In genomic region chr19:2550431-2551171, GRCh38 we compare ENCODE assay signal across 10 cellular contexts.
DNase-seq lines count a peak whose midpoint lies in the region; ATAC-seq, FAIRE-seq and TF ChIP-seq lines count a peak whose summit lies in the region.
"Had no signal": no experiment of that assay in that cellular context is flagged by ENCODE, and none has a peak within 500 bp of the region (broad histone marks: within the 10 kb centered on the region; RNA-seq: fewer than 3 reads in every experiment).

No MANE protein-coding gene starts in this region.

- H3K4me3 ChIP-seq in AG04450 (ENCODE audit: low read depth, low read length) (no peak overlapping the region), IMR-90 (ENCODE audit: insufficient read depth, low read depth, low read length) (no peak overlapping the region), K562 (no peak overlapping the region), mesendoderm (ENCODE audit: low read length) (no peak overlapping the region)

- no peak for TF ChIP-seq EP300 in K562 (IDR thresholded peaks at IDR 0.05; ENCODE audit: low read length)

- H3K9me1 ChIP-seq in IMR-90 (ENCODE audit: insufficient read depth, low read length) (peaks cover 11% of the 10 kb centered on the region), K562 (ENCODE audit: control insufficient read depth, insufficient read depth, low read length) (no peaks in the 10 kb centered on the region)

- H3K79me1 ChIP-seq in IMR-90 (ENCODE audit: low read depth in 1 of 2, low read length in 2 of 2): peaks cover 0 to 18% of the 10 kb centered on the region in 2 experiments; a peak in 1 of 4 replicates
- no peaks in the 10 kb centered on the region for H3K79me1 ChIP-seq in mesendoderm (ENCODE audit: low read length)

- no peak for TF ChIP-seq RAD21 in IMR-90 (IDR thresholded peaks at IDR 0.05; ENCODE audit: low read length)
- no peak for TF ChIP-seq RAD21 in K562 (CRISPR knock-in tag; conservative IDR thresholded peaks at IDR 0.05 in 1 of 2, IDR thresholded peaks at IDR 0.05 in 1 of 2)

- FAIRE-seq in K562 (lab: Jason Lieb, UNC): no peak

- BruUV-seq in IMR-90 (replicated peaks; lab: Mats Ljungman, UMichigan): no TSS peak
- BruUV-seq in K562 (replicated peaks; lab: Mats Ljungman, UMichigan): no TSS peak

- CTCF ChIA-PET in AG04450 (lab: Charles Lee) (interaction anchor here (1.3 kb wide), 1 partner anchor 28 kb away, joined by 3 read pairs; no protein-coding TSS in a partner anchor), IMR-90 (lab: Yijun Ruan, JAX) (no interaction called here), K562 (lab: Yijun Ruan, JAX; ENCODE audit: low intra/inter-chr PET ratio) (interaction anchor here (1.1 kb wide), 1 partner anchor 76 kb away, joined by 3 read pairs; no protein-coding TSS in a partner anchor)

- H3K79me2 ChIP-seq in K562 (ENCODE audit: control insufficient read depth, insufficient read depth, low read length): no peaks in the 10 kb centered on the region
- H3K79me2 ChIP-seq in mesendoderm (ENCODE audit: control insufficient read depth, insufficient read depth, low read length): no peaks in the 10 kb centered on the region

- H3K27ac ChIP-seq in AG04450 (ENCODE audit: low read depth, low read length) (peak overlapping the region; percentile 11), IMR-90 (ENCODE audit: insufficient read depth, low read length) (peak overlapping the region; percentile 84; the same call in 1 of the 2 replicates), K562 (ENCODE audit: extremely low read depth, low read depth, low read length) (no peak overlapping the region), mesendoderm (ENCODE audit: low read depth, low read length) (no peak overlapping the region)

- peak overlapping the region; percentile 78 for H2AK9ac ChIP-seq in IMR-90 (replicated peaks; ENCODE audit: low read depth, low read length, poor library complexity)

- intact Hi-C loops in IMR-90 (cut with micrococcal nuclease): loop anchor here (10.0 kb wide), 1 partner anchor 986 kb away; the partner anchor contains the start of gene MEX3D
- intact Hi-C loops in K562 (cut with micrococcal nuclease): no loop called here

- WGBS in IMR-90 (ENCODE audit: extremely low coverage in 2 of 2, insufficient read length in 1 of 2), 2 experiments: 73% methylated on average over 12 of the region's 21 CpGs; no CpG with 5 or more reads in 1 of the 2 experiments
- WGBS in K562 (ENCODE audit: insufficient coverage, low coverage, missing lambda C conversion rate): 48% methylated on average over 17 of the region's 21 CpGs
- no CpG with 5 or more reads among the region's 21 CpGs for WGBS in mesendoderm (ENCODE audit: extremely low coverage, insufficient coverage, low lambda C conversion rate)

- dilution Hi-C loops in IMR-90 (cut with HindIII; ENCODE audit: low sequenced_read_pairs, unreplicated experiment): no loop called here

- peak overlapping the region; percentile 71; the same call in 1 of the 2 replicates for H3K14ac ChIP-seq in IMR-90 (replicated peaks; ENCODE audit: low read depth, low read length)

- H3K27me3 ChIP-seq in AG04450 (ENCODE audit: control insufficient read depth, insufficient read depth, low read length) (no peaks in the 10 kb centered on the region), IMR-90 (ENCODE audit: control insufficient read depth, insufficient read depth, low read length) (no peaks in the 10 kb centered on the region), K562 (ENCODE audit: control insufficient read depth in 2 of 2, insufficient read depth in 2 of 2, low read length in 2 of 2) (peaks cover 3 to 12% of the 10 kb centered on the region in 2 experiments; a peak in 3 of 5 replicates), mesendoderm (ENCODE audit: insufficient read depth, low read length, poor library complexity) (no peaks in the 10 kb centered on the region)

- H3K36me3 ChIP-seq in IMR-90 (ENCODE audit: control insufficient read depth, insufficient read depth, low read length) (no peaks in the 10 kb centered on the region), K562 (ENCODE audit: control insufficient read depth, insufficient read depth, low read length) (no peaks in the 10 kb centered on the region), mesendoderm (ENCODE audit: control insufficient read depth, insufficient read depth, low read length) (no peaks in the 10 kb centered on the region)

- H4K91ac ChIP-seq in IMR-90 (ENCODE audit: insufficient read depth, low read depth, low read length): peak overlapping the region; percentile 49

- H2BK120ac ChIP-seq in IMR-90 (ENCODE audit: low read depth, low read length): peak overlapping the region; percentile 86
- no peak overlapping the region for H2BK120ac ChIP-seq in mesendoderm (ENCODE audit: low read depth, low read length)

- H3K4me2 ChIP-seq in IMR-90 (ENCODE audit: low read depth, low read length) (no peak overlapping the region), K562 (ENCODE audit: insufficient read depth, low read length) (no peak overlapping the region), mesendoderm (ENCODE audit: low read length) (no peak overlapping the region)

- H2BK5ac ChIP-seq in IMR-90 (ENCODE audit: low read depth, low read length, poor library complexity, severe bottlenecking): peak overlapping the region; percentile 34
- H2BK5ac ChIP-seq in mesendoderm (ENCODE audit: low read length): no peak overlapping the region

- H3K18ac ChIP-seq in IMR-90 (ENCODE audit: low read depth, low read length) (no peak overlapping the region), mesendoderm (ENCODE audit: low read length) (no peak overlapping the region)

- POLR2A ChIA-PET in AG04450 (lab: Yijun Ruan, JAX): interaction anchor here (1.0 kb wide), 1 partner anchor 74 kb away, joined by 3 read pairs; no protein-coding TSS in a partner anchor
- POLR2A ChIA-PET in IMR-90 (lab: Charles Lee; ENCODE audit: unreplicated experiment): no interaction called here
- POLR2A ChIA-PET in K562 (lab: Yijun Ruan, JAX): no interaction called here

- DNase-seq in AG04450 (ENCODE audit: low read depth, low spot score): no peak
- no peak for DNase-seq in IMR-90
- no peak for DNase-seq in K562 (ENCODE audit: extremely low read depth in 1 of 4, low spot score in 3 of 4)
- peak; percentile 68 for DNase-seq in mesendoderm
- no peak for DNase-seq in activated CD8-positive, alpha-beta memory T cell treated with anti-CD3 and anti-CD28 coated beads, Interleukin-2, amount 50 U/mL, for 48 hours
- DNase-seq in epidermal melanocyte (ENCODE audit: insufficient read length, low spot score): no peak
- DNase-seq: activated CD4-positive, alpha-beta memory T cell treated with anti-CD3 and anti-CD28 coated beads, Interleukin-2, amount 10 ng/mL, durations not matched to agents 7 days and 5 days; NCI-H526 had no signal

- peaks cover 9% of the 10 kb centered on the region for H3K9me3 ChIP-seq in AG04450 (ENCODE audit: control insufficient read depth, insufficient read depth, low read length)
- H3K9me3 ChIP-seq in IMR-90 (ENCODE audit: control insufficient read depth, insufficient read depth, low read length): no peaks in the 10 kb centered on the region
- H3K9me3 ChIP-seq in K562 (replicated peaks; ENCODE audit: control insufficient read depth, insufficient read depth, low read depth, low read length): no peaks in the 10 kb centered on the region; the same call in 1 of the 2 replicates

- no peak for TF ChIP-seq POLR2A in IMR-90 (IDR thresholded peaks at IDR 0.05; ENCODE audit: low read depth, low read length)
- TF ChIP-seq POLR2A in K562 (conservative IDR thresholded peaks at IDR 0.05): no peak

- H2BK15ac ChIP-seq in IMR-90 (ENCODE audit: low read depth, low read length) (peak overlapping the region; percentile 71; the same call in 2 of the 3 replicates), mesendoderm (replicated peaks; ENCODE audit: low read depth) (no peak overlapping the region)

- H3K4me1 ChIP-seq in IMR-90 (ENCODE audit: control insufficient read depth, insufficient read depth, low read length): peaks cover 8% of the 10 kb centered on the region
- H3K4me1 ChIP-seq in K562 (replicated peaks in 1 of 2; ENCODE audit: control insufficient read depth in 2 of 2, insufficient read depth in 2 of 2, low read length in 2 of 2): peaks cover 0 to 27% of the 10 kb centered on the region in 2 experiments; a peak in 3 of 5 replicates
- H3K4me1 ChIP-seq in mesendoderm (ENCODE audit: control insufficient read depth, low read depth, low read length): no peaks in the 10 kb centered on the region

- peak overlapping the region; percentile 78 for H2BK20ac ChIP-seq in IMR-90 (ENCODE audit: low read depth, low read length)

- H3K23ac ChIP-seq in IMR-90 (ENCODE audit: low read depth, low read length) (no peak overlapping the region), mesendoderm (ENCODE audit: low read length) (no peak overlapping the region)

- H2AK5ac ChIP-seq in IMR-90 (ENCODE audit: low read depth, low read length) (peak overlapping the region; percentile 96), mesendoderm (ENCODE audit: low read length) (peak overlapping the region; percentile 92)

- H4K5ac ChIP-seq in IMR-90 (ENCODE audit: low read depth, low read length) (no peak overlapping the region), mesendoderm (ENCODE audit: low read length) (no peak overlapping the region)

- TF ChIP-seq CTCF in AG04450 (IDR thresholded peaks at IDR 0.05; ENCODE audit: low read depth, low read length) (no peak), IMR-90 (conservative IDR thresholded peaks at IDR 0.05; ENCODE audit: low read depth, low read length) (no peak), K562 (IDR thresholded peaks at IDR 0.05 in 2 of 3, conservative IDR thresholded peaks at IDR 0.05 in 1 of 3; ENCODE audit: insufficient read depth in 2 of 3, low read depth in 1 of 3, low read length in 3 of 3) (no peak)

- H4K20me1 ChIP-seq in IMR-90 (ENCODE audit: insufficient read depth, low read length) (no peaks in the 10 kb centered on the region), K562 (replicated peaks; ENCODE audit: control insufficient read depth, insufficient read depth, low read length) (no peaks in the 10 kb centered on the region)

- H2AFZ ChIP-seq in IMR-90 (replicated peaks; ENCODE audit: low read length, poor library complexity) (peak overlapping the region; percentile 49), K562 (ENCODE audit: low read depth, low read length) (no peak overlapping the region)

- in situ Hi-C loops in IMR-90 (cut with MboI; ENCODE audit: low sequenced_read_pairs): no loop called here
- in situ Hi-C loops in K562 (cut with MboI): no loop called here

- no peak for ATAC-seq in IMR-90 (ENCODE audit: low read depth)
- no peak for ATAC-seq in K562
- ATAC-seq in HG02798 (IDR thresholded peaks at IDR 0.05; ENCODE audit: poor library complexity, unreplicated experiment): no peak
- ATAC-seq in GM19035 (IDR thresholded peaks at IDR 0.05; ENCODE audit: unreplicated experiment): no peak

- H3K9ac ChIP-seq in IMR-90 (ENCODE audit: low read depth, low read length) (no peak overlapping the region), K562 (ENCODE audit: insufficient read depth in 1 of 2, low read depth in 2 of 2, low read length in 2 of 2) (peak overlapping the region in 1 of 2 experiments; percentile 65; a peak in 1 of 4 replicates), mesendoderm (ENCODE audit: low read length) (no peak overlapping the region)

- H3K56ac ChIP-seq in IMR-90 (ENCODE audit: extremely low read depth, insufficient read depth, low read length): no peak overlapping the region
- no peak overlapping the region for H3K56ac ChIP-seq in mesendoderm (ENCODE audit: low read length)

- H3K4ac ChIP-seq in IMR-90 (ENCODE audit: low read depth, low read length) (peak overlapping the region; percentile 75), mesendoderm (ENCODE audit: low read depth, low read length) (no peak overlapping the region)

- H4K8ac ChIP-seq in IMR-90 (ENCODE audit: low read depth in 2 of 2, low read length in 2 of 2): peak overlapping the region in 1 of 2 experiments; percentile 42; a peak in 2 of 4 replicates
- H4K8ac ChIP-seq in mesendoderm (ENCODE audit: low read depth, low read length): no peak overlapping the region

Comparison
In these comparisons a context has a peak if more than half of its experiments do, and no peak if none do; other contexts are left out.
1. H3K27ac ChIP-seq: peak in AG04450 (single experiment) and IMR-90 (single experiment); none in K562 (single experiment) and mesendoderm (single experiment).